ENCODE assay signal across 26 cellular contexts in genomic region chr2:2755990-2756389, GRCh38.
"Had no signal": no experiment of that assay in that cellular context is flagged by ENCODE, and none has a peak within 500 bp of the region (broad histone marks: within the 10 kb centered on the region; RNA-seq: fewer than 3 reads in every experiment).

No MANE protein-coding gene starts in this region.

- H3K36me3 Mint-ChIP-seq: immature natural killer cell, mesothelial cell of epicardium had no signal

- H3K27ac Mint-ChIP-seq: dendritic cell treated with granulocyte-macrophage colony-stimulating factor and Interleukin-4, amounts not matched to agents 40 ng/mL and 50 ng/mL, for 4 days; effector memory CD8-positive, alpha-beta T cell; endodermal cell; immature natural killer cell; mesothelial cell of epicardium had no signal

- DNase-seq: colonic mucosa; cortex of kidney; effector CD8-positive, alpha-beta T cell; effector memory CD8-positive, alpha-beta T cell; endodermal cell; erythroblast; esophagus squamous epithelium; foreskin fibroblast; heart left ventricle; hypothalamus; immature natural killer cell; islet precursor cell; kidney; kidney glomerular epithelial cell; left colon; left ventricle myocardium superior; lower lobe of right lung; mesenchymal stem cell; mucosa of descending colon had no signal

- H2AFZ ChIP-seq: hepatocyte had no signal

- H3K36me3 ChIP-seq: colonic mucosa, esophagus squamous epithelium, gastroesophageal sphincter, heart left ventricle, lower lobe of right lung had no signal

- H3K4me3 Mint-ChIP-seq: dendritic cell treated with granulocyte-macrophage colony-stimulating factor and Interleukin-4, amounts not matched to agents 40 ng/mL and 50 ng/mL, for 4 days; effector memory CD8-positive, alpha-beta T cell; endodermal cell; immature natural killer cell; mesothelial cell of epicardium had no signal

- H3K4me1 Mint-ChIP-seq: endodermal cell, immature natural killer cell, mesothelial cell of epicardium had no signal

- H3K4me1 ChIP-seq: colonic mucosa, esophagus squamous epithelium, gastroesophageal sphincter, heart left ventricle, lower lobe of right lung had no signal

- H3K9me3 ChIP-seq: colonic mucosa had no signal

- H3K27me3 ChIP-seq: colonic mucosa, esophagus squamous epithelium, gastroesophageal sphincter, heart left ventricle, hepatocyte had no signal

- H3K27ac ChIP-seq: colonic mucosa, epithelial cell of prostate, esophagus squamous epithelium, gastroesophageal sphincter, heart left ventricle, hepatocyte, lower lobe of right lung had no signal

- H3K27me3 Mint-ChIP-seq: effector memory CD8-positive, alpha-beta T cell had no signal

- H3K4me3 ChIP-seq: colonic mucosa, esophagus squamous epithelium, gastroesophageal sphincter, heart left ventricle, hepatocyte, lower lobe of right lung, mucosa of descending colon had no signal

- H3K79me2 ChIP-seq: hepatocyte had no signal

- H3K4me2 ChIP-seq: hepatocyte had no signal

- ATAC-seq: effector memory CD8-positive, alpha-beta T cell; esophagus mucosa; gastroesophageal sphincter; heart left ventricle; left colon; left lobe of liver; left ventricle myocardium superior; lower lobe of right lung; mucosa of descending colon had no signal
